1 cellular context compared by ENCODE assay signal in the genomic region with DNA sequence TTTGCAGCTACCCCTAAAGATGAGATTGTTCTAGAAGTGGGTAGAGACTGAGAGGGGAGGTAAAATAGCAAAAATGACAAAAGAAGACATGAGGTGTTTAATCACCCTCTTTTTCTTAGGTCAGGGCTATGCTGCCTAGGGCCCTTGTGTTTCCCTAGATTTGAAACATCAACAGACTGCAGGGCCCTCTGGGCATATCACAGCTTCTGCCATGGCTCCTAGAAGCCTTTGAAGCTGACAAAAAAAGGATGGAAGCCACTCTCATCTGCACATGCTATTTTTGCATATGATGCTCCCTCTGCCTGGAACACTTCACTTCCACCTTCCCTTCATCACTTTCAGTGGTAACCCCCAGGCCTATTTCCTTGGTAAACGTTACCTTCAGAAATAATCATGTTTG.
TF ChIP-seq lines count a peak whose summit lies in the region.

No MANE protein-coding gene starts in this region.

TF ChIP-seq in SK-N-SH, 30 proteins besides CTCF, POLR2A, EP300 and RAD21 (continued from another document):
- no peak for TF ChIP-seq RCOR1 (IDR thresholded peaks at IDR 0.05; ENCODE audit: low read length)
TF ChIP-seq in SK-N-SH: peak in this region for 0.
